In genomic region chr5:151086905-151087360, GRCh38 we compare ENCODE assay signal across 8 cellular contexts. TPM values are rescaled to one million over a fixed set of nuclear protein-coding genes. Genes with fewer than 3 reads are reported as not detected.
DNase-seq lines count a peak whose midpoint lies in the region; ATAC-seq lines count a peak whose summit lies in the region.

No MANE protein-coding gene starts in this region.

- ATAC-seq in HG03135 (IDR thresholded peaks at IDR 0.05; ENCODE audit: unreplicated experiment): peak; percentile 68
- ATAC-seq in stimulated activated effector memory CD8-positive, alpha-beta T cell treated with anti-CD3 and anti-CD28 coated beads, Interleukin-12 subunit alpha, Interleukin-12 subunit beta, amount 100 ng/mL, for 72 hours: peak; percentile 93

- no peak overlapping the region for H4K91ac ChIP-seq in neuronal stem cell (ENCODE audit: low read depth, low read length, poor library complexity)

- no peaks in the 10 kb centered on the region for H3K4me1 ChIP-seq in neuronal stem cell (ENCODE audit: control insufficient read depth in 2 of 2, insufficient read depth in 1 of 2, low read depth in 1 of 2, low read length in 2 of 2)

- no peaks in the 10 kb centered on the region for H3K36me3 ChIP-seq in neuronal stem cell (replicated peaks in 1 of 2; ENCODE audit: control insufficient read depth in 2 of 2, insufficient read depth in 2 of 2, low read length in 2 of 2)

- H3K36me3 Mint-ChIP-seq in stimulated activated effector memory CD8-positive, alpha-beta T cell treated with anti-CD3 and anti-CD28 coated beads, Interleukin-12 subunit alpha, Interleukin-12 subunit beta, amount 100 ng/mL, for 72 hours: peaks cover 81% of the 10 kb centered on the region

- peaks cover 0 to 10% (median 0%) of the 10 kb centered on the region in 3 experiments for H3K27me3 ChIP-seq in neuronal stem cell (ENCODE audit: control insufficient read depth in 3 of 3, insufficient read depth in 3 of 3, low read depth in 1 of 3, low read length in 3 of 3)

- H3K4me1 Mint-ChIP-seq in stimulated activated effector memory CD8-positive, alpha-beta T cell treated with anti-CD3 and anti-CD28 coated beads, Interleukin-12 subunit alpha, Interleukin-12 subunit beta, amount 100 ng/mL, for 72 hours: peaks cover 67% of the 10 kb centered on the region

- no peaks in the 10 kb centered on the region for H3K9me3 ChIP-seq in neuronal stem cell (replicated peaks in 1 of 2; ENCODE audit: control insufficient read depth in 2 of 2, insufficient read depth in 1 of 2, low read depth in 1 of 2, low read length in 2 of 2)

- no peak overlapping the region for H2BK15ac ChIP-seq in neuronal stem cell (ENCODE audit: low read length)

- no peak overlapping the region for H3K4me2 ChIP-seq in neuronal stem cell (ENCODE audit: insufficient read depth, low read length, poor library complexity, severe bottlenecking)

- H3K14ac ChIP-seq in neuronal stem cell (ENCODE audit: low read length): no peak overlapping the region

- H2AK5ac ChIP-seq in neuronal stem cell (ENCODE audit: low read depth, low read length): no peak overlapping the region

- no peak overlapping the region for H3K4me3 ChIP-seq in neuronal stem cell (ENCODE audit: low read length in 2 of 2)

- no peaks in the 10 kb centered on the region for H3K9me3 Mint-ChIP-seq in stimulated activated effector memory CD8-positive, alpha-beta T cell treated with anti-CD3 and anti-CD28 coated beads, Interleukin-12 subunit alpha, Interleukin-12 subunit beta, amount 100 ng/mL, for 72 hours

- no peak overlapping the region for H2AFZ ChIP-seq in neuronal stem cell (ENCODE audit: low read length)

- peak; percentile 77 for DNase-seq in GM19238 (ENCODE audit: insufficient read length, low spot score)
- peak; percentile 81 for DNase-seq in activated CD4-positive, alpha-beta T cell treated with anti-CD3 and anti-CD28 coated beads for 48 hours
- DNase-seq in germinal center (ENCODE audit: low spot score): peak; percentile 76
- peak; percentile 55 to 78 for DNase-seq in stimulated activated effector memory CD8-positive, alpha-beta T cell treated with anti-CD3 and anti-CD28 coated beads, Interleukin-12 subunit alpha, Interleukin-12 subunit beta, amount 100 ng/mL, for 72 hours (ENCODE audit: low spot score in 2 of 2)
- DNase-seq in globus pallidus (ENCODE audit: low spot score): no peak
- no peak for DNase-seq in neuronal stem cell (ENCODE audit: low spot score)
- no peak for DNase-seq in G401 (ENCODE audit: low spot score)

- H4K8ac ChIP-seq in neuronal stem cell (ENCODE audit: low read depth, low read length): no peak overlapping the region

- WGBS in neuronal stem cell (ENCODE audit: extremely low coverage in 2 of 2, insufficient read length in 2 of 2, insufficient replicate concordance in 1 of 2), 2 donors: no CpG with 5 or more reads among the region's 10 CpGs

- no peak overlapping the region for H2BK5ac ChIP-seq in neuronal stem cell (ENCODE audit: low read length)

- H3K4me3 Mint-ChIP-seq in stimulated activated effector memory CD8-positive, alpha-beta T cell treated with anti-CD3 and anti-CD28 coated beads, Interleukin-12 subunit alpha, Interleukin-12 subunit beta, amount 100 ng/mL, for 72 hours: peak overlapping the region; percentile 77

- no peak overlapping the region for H2BK120ac ChIP-seq in neuronal stem cell (ENCODE audit: low read depth, low read length)

- H3K79me1 ChIP-seq in neuronal stem cell (ENCODE audit: low read depth, low read length): no peaks in the 10 kb centered on the region

- no peak overlapping the region for H2BK12ac ChIP-seq in neuronal stem cell (ENCODE audit: low read length)

- no peak overlapping the region for H3K23ac ChIP-seq in neuronal stem cell (ENCODE audit: low read depth, low read length, poor library complexity)

- H3K4ac ChIP-seq in neuronal stem cell (ENCODE audit: low read length): no peak overlapping the region

- H3K27ac Mint-ChIP-seq in stimulated activated effector memory CD8-positive, alpha-beta T cell treated with anti-CD3 and anti-CD28 coated beads, Interleukin-12 subunit alpha, Interleukin-12 subunit beta, amount 100 ng/mL, for 72 hours: peak overlapping the region; percentile 85

- no peak overlapping the region for H3K27ac ChIP-seq in neuronal stem cell (replicated peaks; ENCODE audit: low read length)

- H3K9ac ChIP-seq in neuronal stem cell (ENCODE audit: low read depth, low read length, poor library complexity): no peak overlapping the region

- no peak overlapping the region for H3K18ac ChIP-seq in neuronal stem cell (ENCODE audit: low read length)

- in situ Hi-C loops in G401 (cut with HindIII; ENCODE audit: low sequenced_read_pairs): no loop called here

RNA-seq across cellular contexts. Expression of gene TNIP1, which starts 6.1 kb away (rescaled TPM):
- 23.9 TPM for polyA plus RNA-seq in neuronal stem cell (2013, experiment 1 of 2)
- 23.0 TPM for polyA plus RNA-seq in neuronal stem cell (2013, experiment 2 of 2)
- 32.2 and 40.4 TPM in 2 replicates for total RNA-seq in G401 (2014; rRNA removed; shearing (Covaris generic))

Comparison
In these comparisons a context has a peak if more than half of its experiments do, and no peak if none do; other contexts are left out.
1. DNase-seq: peak in GM19238 (single experiment), activated CD4-positive, alpha-beta T cell treated with anti-CD3 and anti-CD28 coated beads for 48 hours (single experiment), germinal center (single experiment) and stimulated activated effector memory CD8-positive, alpha-beta T cell treated with anti-CD3 and anti-CD28 coated beads, Interleukin-12 subunit alpha, Interleukin-12 subunit beta, amount 100 ng/mL, for 72 hours (2 of 2); none in globus pallidus (single experiment), neuronal stem cell (single experiment) and G401 (single experiment).